ENCODE assay signal across 22 cellular contexts in genomic region chr21:43302356-43302700, GRCh38.
"Had no signal": no experiment of that assay in that cellular context is flagged by ENCODE, and none has a peak within 500 bp of the region (broad histone marks: within the 10 kb centered on the region; RNA-seq: fewer than 3 reads in every experiment).

No MANE protein-coding gene starts in this region.

- H3K9me3 Mint-ChIP-seq: naive thymus-derived CD8-positive, alpha-beta T cell; nephron progenitor cell; stimulated activated effector memory CD8-positive, alpha-beta T cell treated with anti-CD3 and anti-CD28 coated beads, Interleukin-12 subunit alpha, Interleukin-12 subunit beta, amount 100 ng/mL, for 72 hours; type B pancreatic cell had no signal

- H3K36me3 Mint-ChIP-seq: naive thymus-derived CD8-positive, alpha-beta T cell; stimulated activated effector memory CD8-positive, alpha-beta T cell treated with anti-CD3 and anti-CD28 coated beads, Interleukin-12 subunit alpha, Interleukin-12 subunit beta, amount 100 ng/mL, for 72 hours; type B pancreatic cell had no signal

- FAIRE-seq: frontal cortex, islet of Langerhans had no signal

- H3K36me3 ChIP-seq: ovary, stomach, tibial artery had no signal

- H3K4me3 Mint-ChIP-seq: naive thymus-derived CD8-positive, alpha-beta T cell; nephron progenitor cell; stimulated activated effector memory CD8-positive, alpha-beta T cell treated with anti-CD3 and anti-CD28 coated beads, Interleukin-12 subunit alpha, Interleukin-12 subunit beta, amount 100 ng/mL, for 72 hours; type B pancreatic cell had no signal

- DNase-seq: caudate nucleus; cerebellar nuclear complex; cortex of kidney; effector CD4-positive, alpha-beta T cell; hippocampal formation; kidney glomerular epithelial cell; nephron progenitor cell; occipital lobe; retina; stimulated activated CD4-positive, alpha-beta T cell treated with anti-CD3 and anti-CD28 coated beads, Interleukin-2, amount 100 ng/mL, for 24 hours; stimulated activated CD4-positive, alpha-beta T cell treated with anti-CD3 and anti-CD28 coated beads, Interleukin-4, amount 100 ng/mL, for 24 hours; stimulated activated naive CD4-positive, alpha-beta T cell treated with Interleukin-2 at 50 U/mL for 16 hours; stomach; testis had no signal

- H3K27ac Mint-ChIP-seq: nephron progenitor cell; stimulated activated effector memory CD8-positive, alpha-beta T cell treated with anti-CD3 and anti-CD28 coated beads, Interleukin-12 subunit alpha, Interleukin-12 subunit beta, amount 100 ng/mL, for 72 hours; type B pancreatic cell had no signal

- H3K27me3 ChIP-seq: ovary, testis had no signal

- H3K27me3 Mint-ChIP-seq: type B pancreatic cell had no signal

- H3K27ac ChIP-seq: ovary, stomach, testis had no signal

- ATAC-seq: naive thymus-derived CD8-positive, alpha-beta T cell; sciatic nerve; stimulated activated effector memory CD8-positive, alpha-beta T cell treated with anti-CD3 and anti-CD28 coated beads, Interleukin-12 subunit alpha, Interleukin-12 subunit beta, amount 100 ng/mL, for 72 hours had no signal

- H3K4me3 ChIP-seq: ovary, stomach, testis, tibial artery had no signal

- H3K9me3 ChIP-seq: ovary, stomach, testis, tibial artery had no signal

- H3K4me1 ChIP-seq: testis had no signal
